ENCODE assay signal across 14 cellular contexts in genomic region chr14:87264386-87264785, GRCh38.
DNase-seq lines count a peak whose midpoint lies in the region; ATAC-seq and TF ChIP-seq lines count a peak whose summit lies in the region.
"Had no signal": no experiment of that assay in that cellular context is flagged by ENCODE, and none has a peak within 500 bp of the region (broad histone marks: within the 10 kb centered on the region; RNA-seq: fewer than 3 reads in every experiment).

No MANE protein-coding gene starts in this region.

- POLR2A ChIA-PET in OCI-LY7 (lab: Charles Lee), result interaction anchor here (1.1 to 2.3 kb wide), 3 partner anchors 9 to 14 kb away, joined by 3 to 5 read pairs (median 3); no protein-coding TSS in a partner anchor

- H3K9me3 ChIP-seq in OCI-LY7 (ENCODE audit: low read length) (no peaks in the 10 kb centered on the region; the same call in 1 of the 2 replicates), testis (no peaks in the 10 kb centered on the region)
- H3K9me3 ChIP-seq: BLaER1 treated with 17β-estradiol and CSF1 and Interleukin-3, amounts not matched to agents 10 nM and 100 nM had no signal

- H3K4me2 ChIP-seq in OCI-LY7 (ENCODE audit: low read length), result no peak overlapping the region
- H3K4me2 ChIP-seq: BLaER1 treated with 17β-estradiol and CSF1 and Interleukin-3, amounts not matched to agents 10 nM and 100 nM had no signal

- H3K4me1 Mint-ChIP-seq in type B pancreatic cell (ENCODE audit: unreplicated experiment), result no peaks in the 10 kb centered on the region
- H3K4me1 Mint-ChIP-seq: CD4-positive, CD25-positive, alpha-beta regulatory T cell had no signal

- no peak overlapping the region for H3K27ac ChIP-seq in OCI-LY7 (ENCODE audit: low read depth, low read length, poor library complexity, severe bottlenecking)
- no peak overlapping the region for H3K27ac ChIP-seq in testis
- H3K27ac ChIP-seq: BLaER1 treated with 17β-estradiol and CSF1 and Interleukin-3, amounts not matched to agents 10 nM and 100 nM; GM23248 had no signal

- H3K4me3 ChIP-seq in OCI-LY7 (ENCODE audit: low read depth, low read length, poor library complexity, severe bottlenecking) (no peak overlapping the region), epithelial cell of esophagus (ENCODE audit: low read length) (no peak overlapping the region), testis (no peak overlapping the region)
- H3K4me3 ChIP-seq: BLaER1 treated with 17β-estradiol and CSF1 and Interleukin-3, amounts not matched to agents 10 nM and 100 nM; GM23248 had no signal

- no peak overlapping the region for H3K4me3 Mint-ChIP-seq in type B pancreatic cell
- H3K4me3 Mint-ChIP-seq: CD4-positive, CD25-positive, alpha-beta regulatory T cell had no signal

- no peaks in the 10 kb centered on the region for H3K27me3 Mint-ChIP-seq in type B pancreatic cell
- H3K27me3 Mint-ChIP-seq: CD4-positive, CD25-positive, alpha-beta regulatory T cell had no signal

- no peaks in the 10 kb centered on the region for H3K79me2 ChIP-seq in OCI-LY7 (ENCODE audit: insufficient read depth, low read depth, low read length)

- CTCF ChIA-PET in OCI-LY7 (lab: Charles Lee; ENCODE audit: unreplicated experiment), result no interaction called here

- no peaks in the 10 kb centered on the region for H3K27me3 ChIP-seq in testis
- H3K27me3 ChIP-seq: BLaER1 treated with 17β-estradiol and CSF1 and Interleukin-3, amounts not matched to agents 10 nM and 100 nM had no signal

- H3K36me3 ChIP-seq in OCI-LY7 (ENCODE audit: insufficient read depth, low read length) (no peaks in the 10 kb centered on the region), testis (ENCODE audit: low read depth, missing control alignments) (no peaks in the 10 kb centered on the region)
- H3K36me3 ChIP-seq: BLaER1 treated with 17β-estradiol and CSF1 and Interleukin-3, amounts not matched to agents 10 nM and 100 nM had no signal

- peak overlapping the region; percentile 41; the same call in 1 of the 2 replicates for H2AFZ ChIP-seq in OCI-LY7 (ENCODE audit: low read length)
- H2AFZ ChIP-seq: GM23248 had no signal

- no peaks in the 10 kb centered on the region for H4K20me1 ChIP-seq in OCI-LY7 (ENCODE audit: insufficient read depth, low read length)
- H4K20me1 ChIP-seq: BLaER1 treated with 17β-estradiol and CSF1 and Interleukin-3, amounts not matched to agents 10 nM and 100 nM had no signal

- DNase-seq in A172 (ENCODE audit: low spot score) (peak; percentile 22), OCI-LY7 (ENCODE audit: low spot score) (no peak), epithelial cell of esophagus (ENCODE audit: low read depth) (peak; percentile 91), kidney tubule cell (ENCODE audit: low spot score) (peak; percentile 9), testis (no peak), type B pancreatic cell (ENCODE audit: extremely low spot score, unreplicated experiment) (no peak)
- DNase-seq: 8988T; ACHN; CD4-positive, CD25-positive, alpha-beta regulatory T cell; DMS53; GF-D8; GM23248 had no signal

- no TSS peak for BruUV-seq in OCI-LY7 (replicated peaks; lab: Mats Ljungman, UMichigan)

- TF ChIP-seq POLR2A in testis (IDR thresholded peaks at IDR 0.05), result no peak

- intact Hi-C loops in OCI-LY7 (cut with micrococcal nuclease; ENCODE audit: unreplicated experiment), result no loop called here
- intact Hi-C loops in testis (cut with DNase I; ENCODE audit: low total_unique reads), result no loop called here

- H3K9me2 ChIP-seq in OCI-LY7 (ENCODE audit: insufficient read depth, low read length), result no peaks in the 10 kb centered on the region

- 81 to 85% methylated on average over 1 of the region's 1 CpG for WGBS in testis, 2 donors

- H3K9me3 Mint-ChIP-seq in type B pancreatic cell, result peaks cover 1% of the 10 kb centered on the region

- ATAC-seq in HG02973 (IDR thresholded peaks at IDR 0.05; ENCODE audit: unreplicated experiment), result no peak

- no peaks in the 10 kb centered on the region for H3K36me3 Mint-ChIP-seq in type B pancreatic cell
- H3K36me3 Mint-ChIP-seq: CD4-positive, CD25-positive, alpha-beta regulatory T cell had no signal

- H3K4me1 ChIP-seq in OCI-LY7 (ENCODE audit: insufficient read depth, low read length, poor library complexity, severe bottlenecking) (no peaks in the 10 kb centered on the region), testis (no peaks in the 10 kb centered on the region)
- H3K4me1 ChIP-seq: BLaER1 treated with 17β-estradiol and CSF1 and Interleukin-3, amounts not matched to agents 10 nM and 100 nM had no signal

- TF ChIP-seq CTCF in OCI-LY7 (conservative IDR thresholded peaks at IDR 0.05; ENCODE audit: low read length) (no peak), epithelial cell of esophagus (IDR thresholded peaks at IDR 0.05; ENCODE audit: insufficient read depth, low read depth, low read length, missing control alignments) (no peak), testis (IDR thresholded peaks at IDR 0.05) (no peak), type B pancreatic cell (conservative IDR thresholded peaks at IDR 0.05) (no peak)

- no peak overlapping the region for H3K27ac Mint-ChIP-seq in type B pancreatic cell
- H3K27ac Mint-ChIP-seq: CD4-positive, CD25-positive, alpha-beta regulatory T cell had no signal

Comparison
In these comparisons a context has a peak if more than half of its experiments do, and no peak if none do; other contexts are left out.
1. DNase-seq: peak in A172 (single experiment), epithelial cell of esophagus (single experiment) and kidney tubule cell (single experiment); none in OCI-LY7 (single experiment), testis (single experiment) and type B pancreatic cell (single experiment).